In genomic region chr7:99404977-99405320, GRCh38 we compare ENCODE assay signal across 20 cellular contexts.
"Had no signal": no experiment of that assay in that cellular context is flagged by ENCODE, and none has a peak within 500 bp of the region (broad histone marks: within the 10 kb centered on the region; RNA-seq: fewer than 3 reads in every experiment).

No MANE protein-coding gene starts in this region.

- DNase-seq: activated CD4-positive, alpha-beta memory T cell treated with anti-CD3 and anti-CD28 coated beads for 36 hours; activated CD4-positive, alpha-beta T cell treated with anti-CD3 and anti-CD28 coated beads for 36 hours; activated gamma-delta T cell; activated naive CD8-positive, alpha-beta T cell treated with anti-CD3 and anti-CD28 coated beads, Interleukin-2, amount 10 ng/mL, durations not matched to agents 7 days and 5 days; activated T-cell treated with anti-CD3 and anti-CD28 coated beads, Interleukin-2, amount 50 U/mL, for 72 hours; aorta; erythroblast; gastrocnemius medialis; heart right ventricle; islet precursor cell; naive B cell; stimulated activated CD4-positive, alpha-beta T cell treated with anti-CD3 and anti-CD28 coated beads, Interleukin-15, amount 100 ng/mL, for 24 hours; stimulated activated CD4-positive, alpha-beta T cell treated with anti-CD3 and anti-CD28 coated beads, Interleukin-4, amount 100 ng/mL, for 1 hour; stimulated activated naive CD4-positive, alpha-beta T cell; tibial artery had no signal

- H3K9me3 ChIP-seq: gastrocnemius medialis, heart right ventricle, right atrium auricular region, tibial artery, vagina had no signal

- H3K27me3 Mint-ChIP-seq: activated CD4-positive, alpha-beta memory T cell treated with anti-CD3 and anti-CD28 coated beads for 36 hours; activated CD4-positive, alpha-beta T cell treated with anti-CD3 and anti-CD28 coated beads for 36 hours; activated naive CD8-positive, alpha-beta T cell treated with anti-CD3 and anti-CD28 coated beads, Interleukin-2, amount 10 ng/mL, durations not matched to agents 7 days and 5 days; naive B cell; progenitor cell of endocrine pancreas had no signal

- H3K27ac Mint-ChIP-seq: activated CD4-positive, alpha-beta memory T cell treated with anti-CD3 and anti-CD28 coated beads for 36 hours; activated CD4-positive, alpha-beta T cell treated with anti-CD3 and anti-CD28 coated beads for 36 hours; activated T-cell treated with anti-CD3 and anti-CD28 coated beads, Interleukin-2, amount 50 U/mL, for 72 hours; progenitor cell of endocrine pancreas had no signal

- H3K27me3 ChIP-seq: gastrocnemius medialis, heart right ventricle, right atrium auricular region, tibial artery, vagina had no signal

- ATAC-seq: activated CD4-positive, alpha-beta T cell treated with anti-CD3 and anti-CD28 coated beads for 36 hours; activated T-cell treated with anti-CD3 and anti-CD28 coated beads, Interleukin-2, amount 50 U/mL, for 72 hours; gastrocnemius medialis; heart right ventricle had no signal

- H3K27ac ChIP-seq: gastrocnemius medialis, heart right ventricle, right atrium auricular region, skin epidermis, tibial artery, vagina had no signal

- H3K9me3 Mint-ChIP-seq: activated CD4-positive, alpha-beta memory T cell treated with anti-CD3 and anti-CD28 coated beads for 36 hours; activated naive CD8-positive, alpha-beta T cell treated with anti-CD3 and anti-CD28 coated beads, Interleukin-2, amount 10 ng/mL, durations not matched to agents 7 days and 5 days; activated T-cell treated with anti-CD3 and anti-CD28 coated beads, Interleukin-2, amount 50 U/mL, for 72 hours; naive B cell had no signal

- H3K4me3 Mint-ChIP-seq: activated CD4-positive, alpha-beta memory T cell treated with anti-CD3 and anti-CD28 coated beads for 36 hours; activated CD4-positive, alpha-beta T cell treated with anti-CD3 and anti-CD28 coated beads for 36 hours; activated naive CD8-positive, alpha-beta T cell treated with anti-CD3 and anti-CD28 coated beads, Interleukin-2, amount 10 ng/mL, durations not matched to agents 7 days and 5 days; activated T-cell treated with anti-CD3 and anti-CD28 coated beads, Interleukin-2, amount 50 U/mL, for 72 hours; naive B cell had no signal

- H3K4me3 ChIP-seq: gastrocnemius medialis, heart right ventricle, lung, right atrium auricular region, skin epidermis, tibial artery, vagina had no signal
